ENCODE assay signal across 7 cellular contexts in the genomic region with DNA sequence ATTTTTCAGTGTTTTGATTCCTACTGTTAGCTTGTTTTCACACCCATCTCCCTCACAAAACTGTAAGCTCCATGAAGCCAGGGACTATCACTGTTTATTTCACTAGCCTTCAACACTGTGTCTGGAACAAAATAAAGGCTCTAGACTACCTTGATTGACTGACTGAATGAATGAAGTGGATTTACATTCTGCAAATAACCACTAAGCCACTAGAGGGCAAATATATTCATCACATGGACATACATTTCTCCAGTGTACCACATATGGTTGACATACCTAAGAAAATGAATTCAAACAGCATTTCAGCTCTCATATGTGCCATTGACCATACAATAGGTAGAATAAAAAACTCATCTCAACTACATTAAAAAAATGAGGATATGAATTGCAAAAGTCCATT.
DNase-seq lines count a peak whose midpoint lies in the region; ATAC-seq and TF ChIP-seq lines count a peak whose summit lies in the region.

No MANE protein-coding gene starts in this region.

- intact Hi-C loops in aorta (cut with DNase I), result no loop called here

- H3K27ac ChIP-seq in aorta (ENCODE audit: low read depth in 1 of 2, low read length in 2 of 2), result no peak overlapping the region

- H3K27me3 ChIP-seq in aorta (ENCODE audit: control insufficient read depth in 1 of 2, insufficient read depth in 2 of 2, low read length in 1 of 2), result peaks cover 0 to 3% of the 10 kb centered on the region in 2 donors

- in situ Hi-C loops in GM13976 (cut with MboI; ENCODE audit: low sequenced_read_pairs, unreplicated experiment), result no loop called here

- no peaks in the 10 kb centered on the region for H3K36me3 Mint-ChIP-seq in WTC11
- no peaks in the 10 kb centered on the region for H3K36me3 Mint-ChIP-seq in nephron (ENCODE audit: low read depth)

- H3K27me3 Mint-ChIP-seq in WTC11 (ENCODE audit: low read depth) (peaks cover 3% of the 10 kb centered on the region), nephron (ENCODE audit: low read depth) (peaks cover 4% of the 10 kb centered on the region)

- H3K9me3 Mint-ChIP-seq in WTC11 (peaks cover 9% of the 10 kb centered on the region), nephron (peaks cover 2% of the 10 kb centered on the region)

- CTCF ChIA-PET in WTC11 (lab: Charles Lee), result no interaction called here

- no peaks in the 10 kb centered on the region for H3K4me1 ChIP-seq in aorta (ENCODE audit: control insufficient read depth in 1 of 2, insufficient read depth in 2 of 2, low read length in 2 of 2)

- no peak overlapping the region for H3K4me3 Mint-ChIP-seq in WTC11
- H3K4me3 Mint-ChIP-seq in nephron, result no peak overlapping the region

- H3K9me3 ChIP-seq in aorta (ENCODE audit: control insufficient read depth, low read length), result peaks cover 1% of the 10 kb centered on the region

- DNase-seq in GM13976 (ENCODE audit: low spot score) (peak; percentile 37), HuH-7 (ENCODE audit: low spot score) (peak; percentile 36), WTC11 (ENCODE audit: low spot score) (no peak), aorta (no peak)
- no peak for DNase-seq in stimulated activated CD8-positive, alpha-beta memory T cell treated with anti-CD3 and anti-CD28 coated beads, Interleukin-4, amount 100 ng/mL, for 48 hours

- no peak overlapping the region for H3K4me3 ChIP-seq in aorta (ENCODE audit: low read length in 2 of 2)

- peak; percentile 47; the same call in 1 of the 2 replicates for ATAC-seq in WTC11
- ATAC-seq in aorta (ENCODE audit: low FRiP score), result no peak
- no peak for ATAC-seq in HG02571 (IDR thresholded peaks at IDR 0.05; ENCODE audit: unreplicated experiment)

- POLR2A ChIA-PET in WTC11 (lab: Charles Lee), result no interaction called here

- H3K4me1 Mint-ChIP-seq in WTC11 (no peaks in the 10 kb centered on the region), nephron (no peaks in the 10 kb centered on the region)

- H3K36me3 ChIP-seq in aorta (ENCODE audit: control insufficient read depth in 1 of 2, insufficient read depth in 2 of 2, low read length in 1 of 2), result no peaks in the 10 kb centered on the region

- TF ChIP-seq CTCF in GM13976 (IDR thresholded peaks at IDR 0.05; ENCODE audit: borderline replicate concordance, control extremely low read depth, extremely low read depth, insufficient read depth, missing control alignments), result no peak
- TF ChIP-seq CTCF in WTC11 (IDR thresholded peaks at IDR 0.05), result peak; percentile 33
- TF ChIP-seq CTCF in nephron (IDR thresholded peaks at IDR 0.05; ENCODE audit: unreplicated experiment in 3 of 3), result peak; percentile 15 to 36 (median 22)

- no peak overlapping the region for H3K27ac Mint-ChIP-seq in WTC11
- H3K27ac Mint-ChIP-seq in nephron, result no peak overlapping the region

TF ChIP-seq in WTC11, 78 proteins besides CTCF, POLR2A, EP300 and RAD21:
- TF ChIP-seq IRF1 (CRISPR knock-in tag; IDR thresholded peaks at IDR 0.05), result no peak

Comparison
In these comparisons a context has a peak if more than half of its experiments do, and no peak if none do; other contexts are left out.
1. DNase-seq: peak in GM13976 (single experiment) and HuH-7 (single experiment); none in WTC11 (single experiment), aorta (0 of 2) and stimulated activated CD8-positive, alpha-beta memory T cell treated with anti-CD3 and anti-CD28 coated beads, Interleukin-4, amount 100 ng/mL, for 48 hours (single experiment).